Comparison of ENCODE assay signal across 8 cellular contexts in genomic region chr19:3210347-3211017, GRCh38. TPM values are rescaled to one million over a fixed set of nuclear protein-coding genes. Genes with fewer than 3 reads are reported as not detected.
DNase-seq lines count a peak whose midpoint lies in the region; ATAC-seq, FAIRE-seq and TF ChIP-seq lines count a peak whose summit lies in the region.

No MANE protein-coding gene starts in this region.

- peaks cover 7 to 9% of the 10 kb centered on the region in 2 donors for H3K36me3 ChIP-seq in small intestine (ENCODE audit: control insufficient read depth in 2 of 2, insufficient read depth in 2 of 2, low read length in 2 of 2)

- no peak overlapping the region for H3K27ac Mint-ChIP-seq in activated T-helper 2 cell treated with anti-CD3 and anti-CD28 coated beads, Interferon-gamma antibody, Interleukin-2, Interleukin-4, amounts not matched to agents 10 μg/mL and 5 μg/mL and 100 μg/mL, durations not matched to agents 14 hours and 24 hours and 36 hours
- no peak overlapping the region for H3K27ac Mint-ChIP-seq in glutamatergic neuron (ENCODE audit: unreplicated experiment)

- ATAC-seq in GM18498 (IDR thresholded peaks at IDR 0.05; ENCODE audit: unreplicated experiment) (peak; percentile 58), GM19324 (IDR thresholded peaks at IDR 0.05; ENCODE audit: low FRiP score, unreplicated experiment) (no peak), GM18909 (IDR thresholded peaks at IDR 0.05; ENCODE audit: poor library complexity, unreplicated experiment) (no peak)

- H3K4me1 ChIP-seq in small intestine (ENCODE audit: control insufficient read depth in 2 of 2, insufficient read depth in 1 of 2, low read depth in 1 of 2, low read length in 1 of 2), result no peaks in the 10 kb centered on the region

- H3K9me3 Mint-ChIP-seq in activated T-helper 2 cell treated with anti-CD3 and anti-CD28 coated beads, Interferon-gamma antibody, Interleukin-2, Interleukin-4, amounts not matched to agents 10 μg/mL and 5 μg/mL and 100 μg/mL, durations not matched to agents 14 hours and 24 hours and 36 hours, result no peaks in the 10 kb centered on the region
- H3K9me3 Mint-ChIP-seq in glutamatergic neuron (ENCODE audit: unreplicated experiment), result no peaks in the 10 kb centered on the region

- H3K9me3 ChIP-seq in small intestine (ENCODE audit: control insufficient read depth, low read depth), result no peaks in the 10 kb centered on the region

- peaks cover 6% of the 10 kb centered on the region for H3K36me3 Mint-ChIP-seq in activated T-helper 2 cell treated with anti-CD3 and anti-CD28 coated beads, Interferon-gamma antibody, Interleukin-2, Interleukin-4, amounts not matched to agents 10 μg/mL and 5 μg/mL and 100 μg/mL, durations not matched to agents 14 hours and 24 hours and 36 hours (ENCODE audit: low read depth)
- no peaks in the 10 kb centered on the region for H3K36me3 Mint-ChIP-seq in glutamatergic neuron (ENCODE audit: unreplicated experiment)

- TF ChIP-seq CTCF in glutamatergic neuron (IDR thresholded peaks at IDR 0.05; ENCODE audit: partially characterized antibody, unreplicated experiment), result peak; percentile 40

- no peaks in the 10 kb centered on the region for H3K4me1 Mint-ChIP-seq in activated T-helper 2 cell treated with anti-CD3 and anti-CD28 coated beads, Interferon-gamma antibody, Interleukin-2, Interleukin-4, amounts not matched to agents 10 μg/mL and 5 μg/mL and 100 μg/mL, durations not matched to agents 14 hours and 24 hours and 36 hours (ENCODE audit: low read depth)
- H3K4me1 Mint-ChIP-seq in glutamatergic neuron (ENCODE audit: low read depth, unreplicated experiment), result no peaks in the 10 kb centered on the region

- 33 to 42% (median 35%) methylated on average over 20 of the region's 20 CpGs for WGBS in small intestine, 3 donors

- intact Hi-C loops in activated T-helper 2 cell treated with anti-CD3 and anti-CD28 coated beads, Interferon-gamma antibody, Interleukin-2, Interleukin-4, amounts not matched to agents 10 μg/mL and 5 μg/mL and 100 μg/mL, durations not matched to agents 14 hours and 24 hours and 36 hours (cut with micrococcal nuclease), result no loop called here

- peak; percentile 80 for DNase-seq in 8988T
- peak; percentile 32 for DNase-seq in RPMI7951 (ENCODE audit: low read depth)
- DNase-seq in activated T-helper 2 cell treated with anti-CD3 and anti-CD28 coated beads, Interferon-gamma antibody, Interleukin-2, Interleukin-4, amounts not matched to agents 10 μg/mL and 5 μg/mL and 100 μg/mL, durations not matched to agents 14 hours and 24 hours and 36 hours (ENCODE audit: low spot score), result peak; percentile 43
- peak; percentile 81 for DNase-seq in glutamatergic neuron
- peak; percentile 66 for DNase-seq in small intestine

- H3K27me3 Mint-ChIP-seq in activated T-helper 2 cell treated with anti-CD3 and anti-CD28 coated beads, Interferon-gamma antibody, Interleukin-2, Interleukin-4, amounts not matched to agents 10 μg/mL and 5 μg/mL and 100 μg/mL, durations not matched to agents 14 hours and 24 hours and 36 hours (ENCODE audit: low read depth), result no peaks in the 10 kb centered on the region
- peaks cover 1% of the 10 kb centered on the region for H3K27me3 Mint-ChIP-seq in glutamatergic neuron (ENCODE audit: unreplicated experiment)

- no peaks in the 10 kb centered on the region for H3K27me3 ChIP-seq in small intestine (ENCODE audit: control insufficient read depth in 2 of 2, insufficient read depth in 2 of 2, low read length in 2 of 2)

- no peak overlapping the region for H3K4me3 ChIP-seq in small intestine (ENCODE audit: low read depth in 1 of 2, low read length in 2 of 2)

- no peak for FAIRE-seq in small intestine (lab: Jason Lieb, UNC)

- no peak overlapping the region for H3K27ac ChIP-seq in small intestine (ENCODE audit: low read depth in 1 of 2, low read length in 1 of 2)

- no peak overlapping the region for H3K4me3 Mint-ChIP-seq in activated T-helper 2 cell treated with anti-CD3 and anti-CD28 coated beads, Interferon-gamma antibody, Interleukin-2, Interleukin-4, amounts not matched to agents 10 μg/mL and 5 μg/mL and 100 μg/mL, durations not matched to agents 14 hours and 24 hours and 36 hours (ENCODE audit: low read depth)
- H3K4me3 Mint-ChIP-seq in glutamatergic neuron (ENCODE audit: unreplicated experiment), result no peak overlapping the region

RNA-seq across cellular contexts. Expression of gene CELF5, which starts 14.0 kb away (rescaled TPM):
- not detected in 2 replicates for total RNA-seq in RPMI7951 (2014; rRNA removed; shearing (Covaris generic))
- 0.16 and 0.18 TPM in 2 replicates for total RNA-seq in activated T-helper 2 cell treated with anti-CD3 and anti-CD28 coated beads, Interferon-gamma antibody, Interleukin-2, Interleukin-4, amounts not matched to agents 10 μg/mL and 5 μg/mL and 100 μg/mL, durations not matched to agents 14 hours and 24 hours and 36 hours
- 12.5 TPM for total RNA-seq in glutamatergic neuron (ENCODE audit: unreplicated experiment)
- under 1 TPM in 2 of 3 donors, not detected in 1; 0.54 to 0.70 TPM for polyA plus RNA-seq in small intestine

RNA-seq across cellular contexts. Expression of gene NCLN, which starts 24.8 kb away (rescaled TPM):
- total RNA-seq in RPMI7951 (2014; rRNA removed; shearing (Covaris generic)), result 29.2 and 39.5 TPM in 2 replicates
- 86.3 and 88.1 TPM in 2 replicates for total RNA-seq in activated T-helper 2 cell treated with anti-CD3 and anti-CD28 coated beads, Interferon-gamma antibody, Interleukin-2, Interleukin-4, amounts not matched to agents 10 μg/mL and 5 μg/mL and 100 μg/mL, durations not matched to agents 14 hours and 24 hours and 36 hours
- 54.4 TPM for total RNA-seq in glutamatergic neuron (ENCODE audit: unreplicated experiment)
- polyA plus RNA-seq in small intestine, result 100 to 1,000 TPM in 2 of 3 donors, 10 to 100 TPM in 1; 94.7 to 217 (median 129) TPM

RNA-seq across cellular contexts. Expression of gene S1PR4, which starts 31.9 kb away (rescaled TPM):
- not detected in 2 replicates for total RNA-seq in RPMI7951 (2014; rRNA removed; shearing (Covaris generic))
- total RNA-seq in activated T-helper 2 cell treated with anti-CD3 and anti-CD28 coated beads, Interferon-gamma antibody, Interleukin-2, Interleukin-4, amounts not matched to agents 10 μg/mL and 5 μg/mL and 100 μg/mL, durations not matched to agents 14 hours and 24 hours and 36 hours, result 48.5 and 48.9 TPM in 2 replicates
- total RNA-seq in glutamatergic neuron (ENCODE audit: unreplicated experiment), result not detected
- 1 to 10 TPM in 2 of 3 donors, not detected in 1; 2.4 to 5.1 TPM for polyA plus RNA-seq in small intestine

Comparison
In these comparisons a context has a peak if more than half of its experiments do, and no peak if none do; other contexts are left out.
1. RNA of gene CELF5, which starts 14.0 kb away (total RNA-seq): 12.5 TPM in glutamatergic neuron (single experiment); 0.16 to 0.18 TPM in activated T-helper 2 cell treated with anti-CD3 and anti-CD28 coated beads, Interferon-gamma antibody, Interleukin-2, Interleukin-4, amounts not matched to agents 10 μg/mL and 5 μg/mL and 100 μg/mL, durations not matched to agents 14 hours and 24 hours and 36 hours and not detected in RPMI7951; every median in the first group is over 10 times any median in the second.
2. RNA of gene S1PR4, which starts 31.9 kb away (total RNA-seq): 48.5 to 48.9 TPM in activated T-helper 2 cell treated with anti-CD3 and anti-CD28 coated beads, Interferon-gamma antibody, Interleukin-2, Interleukin-4, amounts not matched to agents 10 μg/mL and 5 μg/mL and 100 μg/mL, durations not matched to agents 14 hours and 24 hours and 36 hours; not detected in RPMI7951 and not detected in glutamatergic neuron (single experiment); every median in the first group is over 10 times any median in the second.
3. Peak in every context shown above with its lines, with median percentiles within 50 percentile points of each other: DNase-seq.